ENCODE assay signal across 8 cellular contexts in the genomic region with DNA sequence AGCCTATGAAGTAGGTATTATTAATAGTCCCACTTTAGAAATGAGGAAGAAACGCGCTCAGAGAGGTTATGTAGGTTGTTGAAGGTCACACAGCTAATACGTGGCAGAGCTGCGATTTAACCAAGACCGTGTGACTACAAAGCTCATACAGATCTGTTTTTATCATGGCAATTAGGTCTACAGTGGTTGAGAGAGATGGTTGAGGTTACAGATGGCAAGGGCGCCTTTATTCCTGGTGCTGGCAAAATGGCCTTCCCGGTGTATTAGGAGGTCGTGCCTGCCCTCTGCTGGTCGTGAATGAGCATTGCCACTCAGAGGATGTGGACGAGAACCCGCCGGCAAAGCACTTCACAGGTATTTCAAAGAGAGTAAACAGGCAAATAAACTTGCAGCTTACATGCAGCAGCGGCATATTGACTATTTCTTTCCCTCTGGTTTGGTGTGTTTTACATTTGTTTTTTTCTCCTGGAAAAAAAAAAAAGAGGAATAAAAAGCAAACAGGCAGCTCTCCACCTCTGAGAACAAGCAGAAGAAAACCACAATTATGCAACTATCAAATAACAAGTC.
DNase-seq lines count a peak whose midpoint lies in the region; ATAC-seq lines count a peak whose summit lies in the region.

No MANE protein-coding gene starts in this region.

- in situ Hi-C loops in G401 (cut with HindIII; ENCODE audit: low sequenced_read_pairs): no loop called here

- DNase-seq in G401 (ENCODE audit: low spot score): peak; percentile 79
- peak; percentile 77 to 89 for DNase-seq in NCI-H446 (lab: John Stamatoyannopoulos, UW)
- DNase-seq in activated CD4-positive, CD25-positive, alpha-beta regulatory T cell treated with anti-CD3 and anti-CD28 coated beads, Interleukin-2, amount 50 U/mL, for 72 hours: peak; percentile 60
- DNase-seq in cerebellar cortex (ENCODE audit: low spot score): peak; percentile 72
- peak; percentile 90 for DNase-seq in left kidney (ENCODE audit: low read depth, low spot score)
- peak; percentile 21 to 51 for DNase-seq in stimulated activated CD4-positive, alpha-beta T cell treated with anti-CD3 and anti-CD28 coated beads, Interleukin-4, amount 100 ng/mL, for 4 hours

- ATAC-seq in HG03097 (IDR thresholded peaks at IDR 0.05; ENCODE audit: low FRiP score, unreplicated experiment) (peak; percentile 62), HG03342 (IDR thresholded peaks at IDR 0.05; ENCODE audit: unreplicated experiment) (no peak)

Comparison
In these comparisons a context has a peak if more than half of its experiments do, and no peak if none do; other contexts are left out.
1. DNase-seq: peak in every context shown above with its lines; median percentile 90 in left kidney; 83 in NCI-H446; 79 in G401; 72 in cerebellar cortex; 60 in activated CD4-positive, CD25-positive, alpha-beta regulatory T cell treated with anti-CD3 and anti-CD28 coated beads, Interleukin-2, amount 50 U/mL, for 72 hours; 36 in stimulated activated CD4-positive, alpha-beta T cell treated with anti-CD3 and anti-CD28 coated beads, Interleukin-4, amount 100 ng/mL, for 4 hours.